Comparison of ENCODE assay signal across 27 cellular contexts in genomic region chr9:135297716-135298075, GRCh38.
"Had no signal": no experiment of that assay in that cellular context is flagged by ENCODE, and none has a peak within 500 bp of the region (broad histone marks: within the 10 kb centered on the region; RNA-seq: fewer than 3 reads in every experiment).

No MANE protein-coding gene starts in this region.

- DNase-seq: activated CD4-positive, alpha-beta T cell treated with anti-CD3 and anti-CD28 coated beads, Interleukin-2, amount 10 ng/mL, durations not matched to agents 24 days and 14 days; activated CD8-positive, alpha-beta T cell treated with anti-CD3 and anti-CD28 coated beads, Interleukin-2, amount 10 ng/mL, durations not matched to agents 7 days and 5 days; activated naive CD4-positive, alpha-beta T cell treated with Interleukin-2 at 50 U/mL for 16 hours; activated naive CD8-positive, alpha-beta T cell treated with anti-CD3 and anti-CD28 coated beads for 36 hours; activated T-cell treated with anti-CD3 and anti-CD28 coated beads, Interleukin-2, amount 50 U/mL, for 24 hours; amniotic stem cell; colonic mucosa; esophagus squamous epithelium; gastrocnemius medialis; hippocampal formation; mesenchymal stem cell; mucosa of descending colon; nephron progenitor cell; occipital lobe; psoas muscle; stimulated activated CD4-positive, alpha-beta T cell treated with anti-CD3 and anti-CD28 coated beads, Interleukin-12 subunit alpha, Interleukin-12 subunit beta, amount 100 ng/mL, for 4 hours; stimulated activated CD4-positive, alpha-beta T cell treated with anti-CD3 and anti-CD28 coated beads, Interleukin-4, amount 100 ng/mL, for 4 hours; substantia nigra had no signal

- H3K9me3 ChIP-seq: breast epithelium, colonic mucosa, esophagus squamous epithelium, gastrocnemius medialis, mucosa of descending colon, psoas muscle, right atrium auricular region, thyroid gland had no signal

- H3K36me3 ChIP-seq: breast epithelium, colonic mucosa, esophagus squamous epithelium, gastrocnemius medialis, right atrium auricular region, thyroid gland had no signal

- H3K9me3 Mint-ChIP-seq: activated CD4-positive, alpha-beta T cell treated with anti-CD3 and anti-CD28 coated beads, Interleukin-2, amount 10 ng/mL, durations not matched to agents 24 days and 14 days; activated naive CD8-positive, alpha-beta T cell treated with anti-CD3 and anti-CD28 coated beads for 36 hours; activated T-cell treated with anti-CD3 and anti-CD28 coated beads, Interleukin-2, amount 50 U/mL, for 24 hours; activated T-helper 17 cell treated with anti-CD3 and anti-CD28 coated beads, Interleukin-2, amount 50 U/mL, for 72 hours; nephron progenitor cell; stimulated activated naive CD8-positive, alpha-beta T cell treated with anti-CD3 and anti-CD28 coated beads, Interleukin-15, Interleukin-2, amounts not matched to agents 100 ng/mL and 50 ng/mL, for 24 hours; T-cell; T-helper 2 cell treated with Interferon-gamma antibody and Interleukin-4, amounts not matched to agents 5 μg/mL and 100 μg/mL, for 36 hours had no signal

- H3K27ac ChIP-seq: breast epithelium, colonic mucosa, esophagus squamous epithelium, gastrocnemius medialis, psoas muscle, right atrium auricular region, VCaP had no signal

- H3K36me3 Mint-ChIP-seq: activated naive CD8-positive, alpha-beta T cell treated with anti-CD3 and anti-CD28 coated beads for 36 hours; T-cell had no signal

- H3K27me3 ChIP-seq: right atrium auricular region had no signal

- H3K27ac Mint-ChIP-seq: activated CD4-positive, alpha-beta T cell treated with anti-CD3 and anti-CD28 coated beads, Interleukin-2, amount 10 ng/mL, durations not matched to agents 24 days and 14 days; activated CD8-positive, alpha-beta T cell treated with anti-CD3 and anti-CD28 coated beads, Interleukin-2, amount 10 ng/mL, durations not matched to agents 7 days and 5 days; activated naive CD8-positive, alpha-beta T cell treated with anti-CD3 and anti-CD28 coated beads for 36 hours; activated T-cell treated with anti-CD3 and anti-CD28 coated beads, Interleukin-2, amount 50 U/mL, for 24 hours; activated T-helper 17 cell treated with anti-CD3 and anti-CD28 coated beads, Interleukin-2, amount 50 U/mL, for 72 hours; nephron progenitor cell; stimulated activated naive CD8-positive, alpha-beta T cell treated with anti-CD3 and anti-CD28 coated beads, Interleukin-15, Interleukin-2, amounts not matched to agents 100 ng/mL and 50 ng/mL, for 24 hours; T-cell; T-helper 2 cell treated with Interferon-gamma antibody and Interleukin-4, amounts not matched to agents 5 μg/mL and 100 μg/mL, for 36 hours had no signal

- H3K4me1 ChIP-seq: breast epithelium, colonic mucosa, esophagus squamous epithelium, gastrocnemius medialis, psoas muscle, right atrium auricular region had no signal

- H3K27me3 Mint-ChIP-seq: activated CD4-positive, alpha-beta T cell treated with anti-CD3 and anti-CD28 coated beads, Interleukin-2, amount 10 ng/mL, durations not matched to agents 24 days and 14 days; activated naive CD8-positive, alpha-beta T cell treated with anti-CD3 and anti-CD28 coated beads for 36 hours had no signal

- H3K4me3 ChIP-seq: breast epithelium, colonic mucosa, esophagus squamous epithelium, gastrocnemius medialis, mucosa of descending colon, psoas muscle, right atrium auricular region, thyroid gland had no signal

- H3K4me1 Mint-ChIP-seq: activated CD4-positive, alpha-beta T cell treated with anti-CD3 and anti-CD28 coated beads, Interleukin-2, amount 10 ng/mL, durations not matched to agents 24 days and 14 days; activated naive CD8-positive, alpha-beta T cell treated with anti-CD3 and anti-CD28 coated beads for 36 hours; activated T-helper 17 cell treated with anti-CD3 and anti-CD28 coated beads, Interleukin-2, amount 50 U/mL, for 72 hours; T-cell had no signal

- H3K4me3 Mint-ChIP-seq: activated CD4-positive, alpha-beta T cell treated with anti-CD3 and anti-CD28 coated beads, Interleukin-2, amount 10 ng/mL, durations not matched to agents 24 days and 14 days; activated CD8-positive, alpha-beta T cell treated with anti-CD3 and anti-CD28 coated beads, Interleukin-2, amount 10 ng/mL, durations not matched to agents 7 days and 5 days; activated naive CD8-positive, alpha-beta T cell treated with anti-CD3 and anti-CD28 coated beads for 36 hours; activated T-cell treated with anti-CD3 and anti-CD28 coated beads, Interleukin-2, amount 50 U/mL, for 24 hours; activated T-helper 17 cell treated with anti-CD3 and anti-CD28 coated beads, Interleukin-2, amount 50 U/mL, for 72 hours; nephron progenitor cell; stimulated activated naive CD8-positive, alpha-beta T cell treated with anti-CD3 and anti-CD28 coated beads, Interleukin-15, Interleukin-2, amounts not matched to agents 100 ng/mL and 50 ng/mL, for 24 hours; T-cell; T-helper 2 cell treated with Interferon-gamma antibody and Interleukin-4, amounts not matched to agents 5 μg/mL and 100 μg/mL, for 36 hours had no signal

- ATAC-seq: activated CD4-positive, CD25-positive, alpha-beta regulatory T cell treated with anti-CD3 and anti-CD28 coated beads, Interleukin-2, amount 50 U/mL, for 24 hours; activated CD8-positive, alpha-beta T cell treated with anti-CD3 and anti-CD28 coated beads, Interleukin-2, amount 10 ng/mL, durations not matched to agents 7 days and 5 days; activated T-helper 17 cell treated with anti-CD3 and anti-CD28 coated beads, Interleukin-2, amount 50 U/mL, for 72 hours; gastrocnemius medialis; mucosa of descending colon; psoas muscle had no signal
